8 cellular contexts compared by ENCODE assay signal in the genomic region with DNA sequence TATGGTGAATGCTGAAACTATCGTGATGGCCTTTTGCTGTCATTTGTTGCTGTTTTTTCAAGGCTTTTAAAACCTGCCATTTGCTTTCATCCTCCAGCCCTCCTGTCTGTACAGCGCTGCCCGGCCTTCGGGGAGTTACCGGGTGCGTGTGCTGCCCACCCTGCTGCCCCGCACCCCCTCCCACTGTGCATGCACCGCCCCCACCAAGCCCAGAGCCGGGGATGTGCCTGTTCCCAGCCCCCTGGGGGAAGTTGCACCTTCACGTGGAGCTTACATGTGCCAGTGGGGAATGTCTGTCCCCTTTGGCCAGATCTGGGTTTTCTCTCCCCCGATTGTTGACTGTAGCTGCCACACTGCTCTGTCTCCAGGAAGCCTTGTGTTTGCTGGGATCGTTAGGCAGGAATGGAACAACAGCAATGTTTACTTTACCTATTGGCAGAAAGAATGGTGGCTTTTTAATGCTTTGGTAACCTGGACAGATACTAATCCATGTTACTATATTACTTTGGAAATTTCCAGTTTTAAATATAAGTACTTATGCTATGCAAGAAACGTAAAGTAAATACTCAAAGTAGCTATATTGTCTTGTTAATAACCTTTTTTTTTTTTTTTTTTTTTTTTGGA.
DNase-seq lines count a peak whose midpoint lies in the region; ATAC-seq and TF ChIP-seq lines count a peak whose summit lies in the region.

No MANE protein-coding gene starts in this region.

- H3K27ac ChIP-seq in heart left ventricle: peak overlapping the region; percentile 67 to 86 (median 83)

- H3K27ac Mint-ChIP-seq in osteocyte (ENCODE audit: unreplicated experiment): peak overlapping the region; percentile 89

- no peak for TF ChIP-seq CTCF in heart left ventricle (IDR thresholded peaks at IDR 0.05)
- TF ChIP-seq CTCF in osteocyte (IDR thresholded peaks at IDR 0.05): no peak

- intact Hi-C loops in heart left ventricle (cut with DNase I): loop anchor here in 7 of 10 donors (2.0 to 10.0 kb wide), 7 partner anchors 36 to 219 kb away; a partner anchor contains a TSS

- TF ChIP-seq POLR2A in heart left ventricle (IDR thresholded peaks at IDR 0.05): no peak

- H3K4me3 ChIP-seq in heart left ventricle: peak overlapping the region in 7 of 12 donors; percentile 0 to 23 (median 16)

- no peaks in the 10 kb centered on the region for H3K9me3 ChIP-seq in heart left ventricle

- peak; percentile 6 to 41 (median 20) for ATAC-seq in heart left ventricle
- ATAC-seq in GM21447 (IDR thresholded peaks at IDR 0.05; ENCODE audit: unreplicated experiment): no peak

- peaks cover 0 to 50% (median 17%) of the 10 kb centered on the region in 9 donors for H3K36me3 ChIP-seq in heart left ventricle

- 33 to 51% (median 39%) methylated on average over 13 of the region's 13 CpGs for WGBS in heart left ventricle, 4 donors

- H3K9me3 Mint-ChIP-seq in osteocyte (ENCODE audit: unreplicated experiment): no peaks in the 10 kb centered on the region

- peaks cover 8 to 100% (median 85%) of the 10 kb centered on the region in 12 donors for H3K4me1 ChIP-seq in heart left ventricle

- peaks cover 8% of the 10 kb centered on the region for H3K36me3 Mint-ChIP-seq in osteocyte (ENCODE audit: unreplicated experiment)

- H3K27me3 Mint-ChIP-seq in osteocyte (ENCODE audit: unreplicated experiment): no peaks in the 10 kb centered on the region

- no peaks in the 10 kb centered on the region for H3K27me3 ChIP-seq in heart left ventricle

- DNase-seq in ELF-1 (ENCODE audit: low read depth, low spot score) (peak; percentile 82), NCI-H526 (lab: John Stamatoyannopoulos, UW) (peak; percentile 52 to 67), heart left ventricle (peak in 1 of 5 donors; percentile 56), osteocyte (ENCODE audit: extremely low spot score, unreplicated experiment) (peak; percentile 81), SW 1271 (lab: John Stamatoyannopoulos, UW) (no peak), NCI-H1048 (lab: John Stamatoyannopoulos, UW) (no peak), SKM-1 treated with dmso at 0.1 percent for 144 hours (lab: John Stamatoyannopoulos, UW; ENCODE audit: unreplicated experiment) (no peak)

- H3K4me3 Mint-ChIP-seq in osteocyte (ENCODE audit: unreplicated experiment): no peak overlapping the region

- peaks cover 59% of the 10 kb centered on the region for H3K4me1 Mint-ChIP-seq in osteocyte (ENCODE audit: unreplicated experiment)

Comparison
In these comparisons a context has a peak if more than half of its experiments do, and no peak if none do; other contexts are left out.
1. DNase-seq: peak in ELF-1 (single experiment), NCI-H526 (2 of 2) and osteocyte (single experiment); none in SW 1271 (0 of 2), NCI-H1048 (single experiment) and SKM-1 treated with dmso at 0.1 percent for 144 hours (single experiment).